ENCODE assay signal across 16 cellular contexts in the genomic region with DNA sequence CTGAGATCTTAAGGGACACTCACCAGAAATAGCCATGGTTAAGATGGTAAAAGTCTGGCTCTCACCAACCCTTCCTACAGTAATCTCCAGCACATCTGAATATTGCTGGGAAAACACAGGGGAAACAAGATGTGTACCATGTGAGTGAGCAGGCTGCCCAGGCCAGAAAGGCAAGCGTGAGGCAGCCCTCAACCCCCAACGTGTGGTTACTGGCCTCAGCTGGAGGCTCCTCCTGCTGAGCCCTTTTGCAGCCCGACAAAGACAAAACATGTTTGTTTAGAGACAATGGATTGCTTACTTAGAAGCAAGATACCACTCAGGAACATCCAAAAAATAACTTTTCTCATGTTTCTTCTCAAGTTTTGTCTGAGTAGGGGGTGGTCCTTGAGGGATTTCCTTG.
"Had no signal": no experiment of that assay in that cellular context is flagged by ENCODE, and none has a peak within 500 bp of the region (broad histone marks: within the 10 kb centered on the region; RNA-seq: fewer than 3 reads in every experiment).

No MANE protein-coding gene starts in this region.

- H3K27ac ChIP-seq: heart right ventricle, pancreas, tibial artery, upper lobe of left lung, uterus had no signal

- H3K27me3 ChIP-seq: heart right ventricle, pancreas, tibial artery, upper lobe of left lung, uterus had no signal

- H3K9me3 ChIP-seq: pancreas had no signal

- H3K4me3 ChIP-seq: heart right ventricle, lung, pancreas, tibial artery, upper lobe of left lung, uterus had no signal

- ATAC-seq: heart right ventricle, left colon, left ventricle myocardium superior, pancreas, right cardiac atrium had no signal

- H3K36me3 ChIP-seq: uterus had no signal

- DNase-seq: heart right ventricle; hypothalamus; left colon; left ventricle myocardium superior; mesendoderm; naive B cell; occipital lobe; pancreas; right cardiac atrium; small intestine; stimulated activated CD4-positive, alpha-beta T cell treated with anti-CD3 and anti-CD28 coated beads, Interleukin-2, amount 100 ng/mL, for 48 hours; stimulated activated naive CD4-positive, alpha-beta T cell treated with Interleukin-2 at 50 U/mL for 16 hours; tibial artery; upper lobe of left lung; uterus had no signal

- H3K4me1 ChIP-seq: heart right ventricle, pancreas, tibial artery, upper lobe of left lung, uterus had no signal
